9 cellular contexts compared by ENCODE assay signal in the genomic region with DNA sequence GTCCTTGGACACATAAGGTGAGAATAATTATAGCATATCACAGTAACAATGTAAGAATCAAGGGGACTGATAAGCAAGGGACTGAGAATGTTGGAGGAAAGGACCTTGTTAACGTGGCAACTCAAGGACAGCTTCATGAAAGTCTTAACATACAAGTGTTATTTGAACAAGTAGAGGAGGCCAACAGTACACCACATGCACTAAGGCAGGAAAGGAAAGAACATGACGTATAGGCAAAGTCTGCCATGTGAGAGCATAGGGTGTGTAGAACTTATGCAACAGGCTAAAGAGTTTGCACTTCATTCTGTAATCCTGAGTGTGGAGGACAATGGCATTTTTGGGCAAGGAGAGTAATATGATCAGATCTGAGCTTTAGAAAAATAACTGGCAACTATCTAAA. TPM values are rescaled to one million over a fixed set of nuclear protein-coding genes. Genes with fewer than 3 reads are reported as not detected.
"Had no signal": no experiment of that assay in that cellular context is flagged by ENCODE, and none has a peak within 500 bp of the region (broad histone marks: within the 10 kb centered on the region; RNA-seq: fewer than 3 reads in every experiment).

No MANE protein-coding gene starts in this region.

- H3K9me3 ChIP-seq: HAP-1 had no signal

- H3K36me3 ChIP-seq: HAP-1 had no signal

- H3K4me3 ChIP-seq: GM23338, HAP-1, K562 had no signal

- DNase-seq: H7, IMR-90, KG1 had no signal

- ATAC-seq: GM23338, HCT116, K562 had no signal

- FAIRE-seq: HTR-8/SVneo, K562 had no signal

- H3K4me2 ChIP-seq: GM23338 had no signal

- H3K4me1 ChIP-seq: HAP-1 had no signal

- H2AFZ ChIP-seq: GM23338 had no signal

RNA-seq across cellular contexts. Expression of gene DIRAS3, which starts 33.3 kb away (rescaled TPM):
- total RNA-seq: HT-29 had no signal
